Comparison of ENCODE assay signal across 9 cellular contexts in genomic region chr3:192514081-192514753, GRCh38.
DNase-seq lines count a peak whose midpoint lies in the region; ATAC-seq and TF ChIP-seq lines count a peak whose summit lies in the region.
"Had no signal": no experiment of that assay in that cellular context is flagged by ENCODE, and none has a peak within 500 bp of the region (broad histone marks: within the 10 kb centered on the region; RNA-seq: fewer than 3 reads in every experiment).

No MANE protein-coding gene starts in this region.

- peaks cover 0 to 2% of the 10 kb centered on the region in 2 donors for H3K9me3 ChIP-seq in esophagus (ENCODE audit: control insufficient read depth in 2 of 2, insufficient read depth in 1 of 2, low read depth in 1 of 2, low read length in 1 of 2)
- H3K9me3 ChIP-seq in BE2C, result no peaks in the 10 kb centered on the region

- H3K4me3 Mint-ChIP-seq in osteocyte (ENCODE audit: unreplicated experiment), result peak overlapping the region; percentile 56
- H3K4me3 Mint-ChIP-seq: central memory CD8-positive, alpha-beta T cell had no signal

- WGBS in esophagus, 2 donors, result 3 to 9% methylated on average over 39 of the region's 39 CpGs

- H3K4me3 ChIP-seq in esophagus (ENCODE audit: low read depth in 1 of 2, low read length in 2 of 2) (peak overlapping the region; percentile 32 to 48), BE2C (ENCODE audit: low read depth, low read length) (no peak overlapping the region)

- H3K36me3 Mint-ChIP-seq in osteocyte (ENCODE audit: unreplicated experiment), result no peaks in the 10 kb centered on the region

- TF ChIP-seq CTCF in GM13976 (IDR thresholded peaks at IDR 0.05; ENCODE audit: borderline replicate concordance, control extremely low read depth, extremely low read depth, insufficient read depth, missing control alignments) (no peak), osteocyte (IDR thresholded peaks at IDR 0.05) (no peak), BE2C (IDR thresholded peaks at IDR 0.05; ENCODE audit: low read depth, low read length) (no peak)

- DNase-seq in GM13976 (ENCODE audit: low spot score) (peak; percentile 18), NCI-H526 treated with DMSO at 0.1 percent for 48 hours (lab: John Stamatoyannopoulos, UW) (peak; percentile 61), osteocyte (ENCODE audit: extremely low spot score, unreplicated experiment) (no peak), BE2C (no peak)
- no peak for DNase-seq in stimulated activated CD4-positive, alpha-beta T cell treated with anti-CD3 and anti-CD28 coated beads, Interleukin-2, amount 100 ng/mL, for 48 hours

- H3K9me3 Mint-ChIP-seq in osteocyte (ENCODE audit: unreplicated experiment), result peaks cover 5% of the 10 kb centered on the region
- H3K9me3 Mint-ChIP-seq: central memory CD8-positive, alpha-beta T cell had no signal

- H3K27me3 Mint-ChIP-seq in osteocyte (ENCODE audit: unreplicated experiment), result peaks cover 38% of the 10 kb centered on the region

- H3K27me3 ChIP-seq in esophagus (ENCODE audit: control insufficient read depth in 1 of 2, insufficient read depth in 2 of 2, low read length in 2 of 2) (no peaks in the 10 kb centered on the region), BE2C (peaks cover 16% of the 10 kb centered on the region)

- H3K4me1 ChIP-seq in esophagus (ENCODE audit: control insufficient read depth in 2 of 2, insufficient read depth in 2 of 2, low read length in 1 of 2) (peaks cover 6% of the 10 kb centered on the region in 2 donors), BE2C (no peaks in the 10 kb centered on the region)

- ATAC-seq in HG02981 (IDR thresholded peaks at IDR 0.05; ENCODE audit: unreplicated experiment) (no peak), GM21825 (IDR thresholded peaks at IDR 0.05; ENCODE audit: unreplicated experiment) (no peak)

- in situ Hi-C loops in GM13976 (cut with MboI; ENCODE audit: low sequenced_read_pairs, unreplicated experiment), result no loop called here

- peaks cover 15% of the 10 kb centered on the region for H3K4me1 Mint-ChIP-seq in osteocyte (ENCODE audit: unreplicated experiment)
- H3K4me1 Mint-ChIP-seq: central memory CD8-positive, alpha-beta T cell had no signal

- H3K27ac Mint-ChIP-seq in osteocyte (ENCODE audit: unreplicated experiment), result no peak overlapping the region

- H3K27ac ChIP-seq in esophagus (ENCODE audit: low read depth in 2 of 2, low read length in 1 of 2), result no peak overlapping the region

- H3K36me3 ChIP-seq in esophagus (ENCODE audit: control insufficient read depth in 2 of 2, insufficient read depth in 2 of 2, low read length in 1 of 2), result no peaks in the 10 kb centered on the region
- H3K36me3 ChIP-seq in BE2C, result no peaks in the 10 kb centered on the region

Comparison
In these comparisons a context has a peak if more than half of its experiments do, and no peak if none do; other contexts are left out.
1. DNase-seq: peak in GM13976 (single experiment) and NCI-H526 treated with DMSO at 0.1 percent for 48 hours (single experiment); none in osteocyte (single experiment), stimulated activated CD4-positive, alpha-beta T cell treated with anti-CD3 and anti-CD28 coated beads, Interleukin-2, amount 100 ng/mL, for 48 hours (0 of 2) and BE2C (single experiment).